1 cellular context compared by ENCODE assay signal in genomic region chr13:113544071-113544891, GRCh38.
TF ChIP-seq lines count a peak whose summit lies in the region.

No MANE protein-coding gene starts in this region.

TF ChIP-seq in H1, 55 proteins besides CTCF, POLR2A, EP300 and RAD21:
- TF ChIP-seq RFX5 (IDR thresholded peaks at IDR 0.05; ENCODE audit: borderline replicate concordance, low read depth, low read length) = no peak
- TF ChIP-seq GTF2F1 (IDR thresholded peaks at IDR 0.05; ENCODE audit: borderline replicate concordance, low read depth, low read length) = no peak
- no peak for TF ChIP-seq ATF2 (IDR thresholded peaks at IDR 0.05; ENCODE audit: low read length)
- TF ChIP-seq CEBPB (IDR thresholded peaks at IDR 0.05; ENCODE audit: low read depth, low read length) = no peak
- no peak for TF ChIP-seq CHD2 (IDR thresholded peaks at IDR 0.05; ENCODE audit: low read length)
- TF ChIP-seq CBX5 (IDR thresholded peaks at IDR 0.05; ENCODE audit: low read depth, low read length) = no peak
- TF ChIP-seq SIN3A (conservative IDR thresholded peaks at IDR 0.05 in 1 of 2, IDR thresholded peaks at IDR 0.05 in 1 of 2; ENCODE audit: low read depth in 1 of 2, low read length in 2 of 2) = no peak
- TF ChIP-seq SP2 (IDR thresholded peaks at IDR 0.05; ENCODE audit: low read length) = no peak
- TF ChIP-seq EZH2 (IDR thresholded peaks at IDR 0.05; ENCODE audit: low read depth, low read length, severe bottlenecking) = no peak
- TF ChIP-seq, protein P1, sequence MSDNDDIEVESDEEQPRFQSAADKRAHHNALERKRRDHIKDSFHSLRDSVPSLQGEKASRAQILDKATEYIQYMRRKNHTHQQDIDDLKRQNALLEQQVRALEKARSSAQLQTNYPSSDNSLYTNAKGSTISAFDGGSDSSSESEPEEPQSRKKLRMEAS (IDR thresholded peaks at IDR 0.05) = no peak
- TF ChIP-seq RBBP5 (IDR thresholded peaks at IDR 0.05; ENCODE audit: borderline replicate concordance, low read depth, low read length) = no peak
- no peak for TF ChIP-seq YY1 (IDR thresholded peaks at IDR 0.05; ENCODE audit: low read depth, low read length)
TF ChIP-seq in H1: peak in this region for 0.
